Comparison of ENCODE assay signal across 1 cellular context in genomic region chr6:37433657-37434271, GRCh38.
TF ChIP-seq lines count a peak whose summit lies in the region.

No MANE protein-coding gene starts in this region.

TF ChIP-seq in HCT116, 20 proteins besides CTCF, POLR2A, EP300 and RAD21 (continued from another document):
- TF ChIP-seq EZH2 (IDR thresholded peaks at IDR 0.05): no peak
